21 cellular contexts compared by ENCODE assay signal in genomic region chr6:107315116-107315515, GRCh38.
"Had no signal": no experiment of that assay in that cellular context is flagged by ENCODE, and none has a peak within 500 bp of the region (broad histone marks: within the 10 kb centered on the region; RNA-seq: fewer than 3 reads in every experiment).

No MANE protein-coding gene starts in this region.

- H3K27me3 Mint-ChIP-seq: activated CD4-positive, alpha-beta memory T cell treated with anti-CD3 and anti-CD28 coated beads for 36 hours; activated CD4-positive, alpha-beta T cell treated with anti-CD3 and anti-CD28 coated beads, Interleukin-2, amount 10 ng/mL, durations not matched to agents 7 days and 5 days; activated naive CD8-positive, alpha-beta T cell treated with anti-CD3 and anti-CD28 coated beads, Interleukin-2, amount 50 U/mL, for 24 hours; T-helper 17 cell had no signal

- H2AFZ ChIP-seq: PC-9 had no signal

- DNase-seq: activated CD4-positive, alpha-beta memory T cell treated with anti-CD3 and anti-CD28 coated beads for 36 hours; activated CD4-positive, alpha-beta T cell treated with anti-CD3 and anti-CD28 coated beads, Interleukin-2, amount 10 ng/mL, durations not matched to agents 7 days and 5 days; activated CD4-positive, CD25-positive, alpha-beta regulatory T cell; activated CD8-positive, alpha-beta memory T cell treated with anti-CD3 and anti-CD28 coated beads for 24 hours; activated effector memory CD4-positive, alpha-beta T cell treated with anti-CD3 and anti-CD28 coated beads, Interleukin-2, amount 50 U/mL, for 16 hours; activated naive CD4-positive, alpha-beta T cell treated with Interleukin-2 at 50 U/mL for 16 hours; activated naive CD8-positive, alpha-beta T cell treated with anti-CD3 and anti-CD28 coated beads, Interleukin-2, amount 50 U/mL, for 24 hours; activated T-cell treated with anti-CD3 and anti-CD28 coated beads, Interleukin-2, amount 50 U/mL, for 4 hours; amygdala; brain microvascular endothelial cell; NCI-H1694; NCI-H2029; NCI-H2107; NCI-H345; NCI-H510A; PC-9; SHP77 treated with DMSO at 0.1 percent for 48 hours; T-helper 17 cell; T-helper 9 cell had no signal

- H3K36me3 Mint-ChIP-seq: activated CD4-positive, alpha-beta memory T cell treated with anti-CD3 and anti-CD28 coated beads for 36 hours; activated naive CD4-positive, alpha-beta T cell treated with anti-CD3 and anti-CD28 coated beads, Interleukin-2, amount 50 U/mL, for 72 hours had no signal

- ATAC-seq: activated naive CD4-positive, alpha-beta T cell treated with anti-CD3 and anti-CD28 coated beads, Interleukin-2, amount 50 U/mL, for 72 hours; activated naive CD8-positive, alpha-beta T cell treated with anti-CD3 and anti-CD28 coated beads, Interleukin-2, amount 50 U/mL, for 24 hours; activated T-cell treated with anti-CD3 and anti-CD28 coated beads, Interleukin-2, amount 50 U/mL, for 4 hours; T-helper 17 cell had no signal

- H3K27ac Mint-ChIP-seq: activated CD4-positive, alpha-beta memory T cell treated with anti-CD3 and anti-CD28 coated beads for 36 hours; activated CD4-positive, alpha-beta T cell treated with anti-CD3 and anti-CD28 coated beads, Interleukin-2, amount 10 ng/mL, durations not matched to agents 7 days and 5 days; activated naive CD4-positive, alpha-beta T cell treated with anti-CD3 and anti-CD28 coated beads, Interleukin-2, amount 50 U/mL, for 72 hours; activated naive CD8-positive, alpha-beta T cell treated with anti-CD3 and anti-CD28 coated beads, Interleukin-2, amount 50 U/mL, for 24 hours; T-helper 17 cell had no signal

- H3K4me3 Mint-ChIP-seq: activated CD4-positive, alpha-beta memory T cell treated with anti-CD3 and anti-CD28 coated beads for 36 hours; activated CD4-positive, alpha-beta T cell treated with anti-CD3 and anti-CD28 coated beads, Interleukin-2, amount 10 ng/mL, durations not matched to agents 7 days and 5 days; activated naive CD8-positive, alpha-beta T cell treated with anti-CD3 and anti-CD28 coated beads, Interleukin-2, amount 50 U/mL, for 24 hours; activated T-cell treated with anti-CD3 and anti-CD28 coated beads, Interleukin-2, amount 50 U/mL, for 4 hours; T-helper 17 cell had no signal

- H3K9me3 Mint-ChIP-seq: activated CD4-positive, alpha-beta memory T cell treated with anti-CD3 and anti-CD28 coated beads for 36 hours; activated CD4-positive, alpha-beta T cell treated with anti-CD3 and anti-CD28 coated beads, Interleukin-2, amount 10 ng/mL, durations not matched to agents 7 days and 5 days; activated naive CD4-positive, alpha-beta T cell treated with anti-CD3 and anti-CD28 coated beads, Interleukin-2, amount 50 U/mL, for 72 hours; activated naive CD8-positive, alpha-beta T cell treated with anti-CD3 and anti-CD28 coated beads, Interleukin-2, amount 50 U/mL, for 24 hours; activated T-cell treated with anti-CD3 and anti-CD28 coated beads, Interleukin-2, amount 50 U/mL, for 4 hours had no signal

- H3K36me3 ChIP-seq: brain microvascular endothelial cell, cardiac muscle cell had no signal

- H3K27ac ChIP-seq: brain microvascular endothelial cell, cardiac muscle cell, PC-9 had no signal

- H3K4me2 ChIP-seq: PC-9 had no signal

- H3K4me1 Mint-ChIP-seq: activated naive CD8-positive, alpha-beta T cell treated with anti-CD3 and anti-CD28 coated beads, Interleukin-2, amount 50 U/mL, for 24 hours had no signal

- H3K4me3 ChIP-seq: cardiac muscle cell, PC-9 had no signal
